22 cellular contexts compared by ENCODE assay signal in the genomic region with DNA sequence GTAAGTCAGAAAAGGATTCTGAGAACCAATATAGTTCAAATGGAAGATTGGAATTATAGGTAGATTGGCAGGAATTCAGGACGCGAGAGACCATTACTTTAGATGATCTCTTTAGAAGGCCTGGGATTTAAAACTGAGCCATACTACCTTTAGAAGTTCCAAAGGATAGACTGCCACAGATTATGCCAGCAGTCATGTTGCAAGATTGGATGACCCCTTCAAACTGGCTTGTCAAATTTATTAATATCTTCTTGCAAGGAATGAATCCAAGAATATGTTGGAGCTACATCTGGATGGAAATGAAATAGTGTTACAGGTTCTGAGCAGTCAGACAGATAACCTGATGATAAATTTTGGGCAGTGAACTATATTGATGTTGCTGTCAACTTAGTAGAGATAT.
"Had no signal": no experiment of that assay in that cellular context is flagged by ENCODE, and none has a peak within 500 bp of the region (broad histone marks: within the 10 kb centered on the region; RNA-seq: fewer than 3 reads in every experiment).

No MANE protein-coding gene starts in this region.

- H3K4me3 ChIP-seq: K562, SJSA1, SK-N-MC had no signal

- H3K9me3 ChIP-seq: SJSA1 had no signal

- H3K27ac ChIP-seq: KMS-11, SJSA1, SK-N-MC had no signal

- H3K4me3 Mint-ChIP-seq: IgD-negative memory B cell had no signal

- DNase-seq: Kasumi-1, MM.1S, NCI-H1092 treated with DMSO at 0.1 percent for 48 hours, NCI-H1436, NCI-H187, NCI-H2029, NCI-H2081 treated with DMSO at 0.1 percent for 48 hours, NCI-H2171, NCI-H226, NCI-H446, NCI-H510A, NCI-H524 treated with DMSO at 0.1 percent for 48 hours, NCI-H69, NCI-H774, Right ventricle myocardium superior, RPMI8226, SIG-M5 had no signal

- H3K4me1 ChIP-seq: SJSA1 had no signal

- ATAC-seq: K562 had no signal

- H3K27me3 Mint-ChIP-seq: IgD-negative memory B cell had no signal

- H3K36me3 ChIP-seq: SJSA1 had no signal

- H3K27me3 ChIP-seq: SJSA1 had no signal
